ENCODE assay signal across 19 cellular contexts in genomic region chr12:99009654-99010296, GRCh38.
DNase-seq lines count a peak whose midpoint lies in the region; ATAC-seq and TF ChIP-seq lines count a peak whose summit lies in the region.
"Had no signal": no experiment of that assay in that cellular context is flagged by ENCODE, and none has a peak within 500 bp of the region (broad histone marks: within the 10 kb centered on the region; RNA-seq: fewer than 3 reads in every experiment).

No MANE protein-coding gene starts in this region.

- no peaks in the 10 kb centered on the region for H3F3A ChIP-seq in GM23248 (ENCODE audit: insufficient read depth)

- no peaks in the 10 kb centered on the region for H4K20me1 ChIP-seq in GM23248 (ENCODE audit: insufficient read depth)

- no peak overlapping the region for H3K4me3 Mint-ChIP-seq in endodermal cell
- H3K4me3 Mint-ChIP-seq in stimulated activated naive B cell treated with anti-CD40 and anti-IgM and Interleukin-4, amounts not matched to agents 10 μg/mL and 1 μg/mL and 100 μg/mL, for 72 hours: no peak overlapping the region
- H3K4me3 Mint-ChIP-seq: B cell, CD14-positive monocyte, H9 had no signal

- no peaks in the 10 kb centered on the region for H3K9me3 ChIP-seq in GM23248 (ENCODE audit: low read depth)
- no peaks in the 10 kb centered on the region for H3K9me3 ChIP-seq in adipocyte (ENCODE audit: control insufficient read depth, low read length)
- H3K9me3 ChIP-seq in endodermal cell (ENCODE audit: control insufficient read depth, low read length): no peaks in the 10 kb centered on the region
- H3K9me3 ChIP-seq: SJSA1 had no signal

- no peaks in the 10 kb centered on the region for H3K4me1 ChIP-seq in GM23248 (ENCODE audit: insufficient read depth)
- H3K4me1 ChIP-seq in adipocyte (ENCODE audit: control insufficient read depth, insufficient read depth, low read length): peaks cover 7% of the 10 kb centered on the region
- H3K4me1 ChIP-seq in endodermal cell (ENCODE audit: control insufficient read depth, insufficient read depth, low read length): no peaks in the 10 kb centered on the region
- H3K4me1 ChIP-seq: SJSA1 had no signal

- no peak overlapping the region for H3K9ac ChIP-seq in GM23248
- H3K9ac ChIP-seq in adipocyte (ENCODE audit: low read length): no peak overlapping the region
- no peak overlapping the region for H3K9ac ChIP-seq in endodermal cell (ENCODE audit: extremely low read depth, low read length, poor library complexity, severe bottlenecking)
- H3K9ac ChIP-seq: KMS-11 had no signal

- H3K4me3 ChIP-seq in GM23248 (no peak overlapping the region), adipocyte (ENCODE audit: low read length) (no peak overlapping the region), endodermal cell (ENCODE audit: low read length) (no peak overlapping the region)
- H3K4me3 ChIP-seq: SJSA1 had no signal

- no peak overlapping the region for H2AFZ ChIP-seq in GM23248

- H3K9me2 ChIP-seq in GM23248 (ENCODE audit: insufficient read depth): no peaks in the 10 kb centered on the region

- DNase-seq in GM23248 (peak; percentile 26), adipocyte (ENCODE audit: low read depth) (peak; percentile 25), endodermal cell (no peak), putamen (ENCODE audit: low spot score) (peak; percentile 47), GM19240 (ENCODE audit: insufficient read length, low spot score) (no peak)
- DNase-seq in stimulated activated naive B cell treated with anti-CD40 and anti-IgM and Interleukin-4, amounts not matched to agents 10 μg/mL and 1 μg/mL and 100 μg/mL, for 72 hours: no peak
- DNase-seq: GDM1, H9, NCI-H1694 treated with DMSO at 0.1 percent for 48 hours, NCI-H2081 treated with DMSO at 0.1 percent for 48 hours, NCI-H2171 treated with DMSO at 0.1 percent for 48 hours, NCI-H526, OCI-M1 had no signal

- H3K36me3 ChIP-seq in GM23248 (ENCODE audit: low read depth) (no peaks in the 10 kb centered on the region), adipocyte (ENCODE audit: control insufficient read depth, insufficient read depth, low read length, severe bottlenecking) (no peaks in the 10 kb centered on the region), endodermal cell (ENCODE audit: control insufficient read depth, insufficient read depth, low read length) (no peaks in the 10 kb centered on the region)
- H3K36me3 ChIP-seq: SJSA1 had no signal

- H3K27ac ChIP-seq in GM23248 (no peak overlapping the region), endodermal cell (ENCODE audit: low read depth, low read length) (no peak overlapping the region)
- H3K27ac ChIP-seq: KMS-11, SJSA1 had no signal

- H3K4me1 Mint-ChIP-seq in endodermal cell: peaks cover 11% of the 10 kb centered on the region
- no peaks in the 10 kb centered on the region for H3K4me1 Mint-ChIP-seq in stimulated activated naive B cell treated with anti-CD40 and anti-IgM and Interleukin-4, amounts not matched to agents 10 μg/mL and 1 μg/mL and 100 μg/mL, for 72 hours
- H3K4me1 Mint-ChIP-seq: B cell, CD14-positive monocyte, H9 had no signal

- peak overlapping the region; percentile 21 for H3K27ac Mint-ChIP-seq in endodermal cell
- H3K27ac Mint-ChIP-seq in stimulated activated naive B cell treated with anti-CD40 and anti-IgM and Interleukin-4, amounts not matched to agents 10 μg/mL and 1 μg/mL and 100 μg/mL, for 72 hours: no peak overlapping the region
- H3K27ac Mint-ChIP-seq: B cell, H9 had no signal

- WGBS in GM23248 (ENCODE audit: low coverage in 1 of 2, low lambda C conversion rate in 2 of 2, missing lambda C conversion rate in 2 of 2), 2 experiments: 34 to 37% methylated on average over 3 of the region's 3 CpGs
- WGBS in endodermal cell (ENCODE audit: insufficient coverage in 1 of 2, insufficient read length in 1 of 2), 2 experiments: 88 to 94% methylated on average over 3 of the region's 3 CpGs

- H3K4me2 ChIP-seq in GM23248 (ENCODE audit: unreplicated experiment): no peak overlapping the region
- H3K4me2 ChIP-seq: KMS-11 had no signal

- H3K36me3 Mint-ChIP-seq in endodermal cell (ENCODE audit: low read depth): peaks cover 4% of the 10 kb centered on the region
- H3K36me3 Mint-ChIP-seq in stimulated activated naive B cell treated with anti-CD40 and anti-IgM and Interleukin-4, amounts not matched to agents 10 μg/mL and 1 μg/mL and 100 μg/mL, for 72 hours: no peaks in the 10 kb centered on the region
- H3K36me3 Mint-ChIP-seq: CD14-positive monocyte had no signal

- H3K27me3 Mint-ChIP-seq in endodermal cell (ENCODE audit: insufficient read depth): peaks cover 4% of the 10 kb centered on the region
- H3K27me3 Mint-ChIP-seq in stimulated activated naive B cell treated with anti-CD40 and anti-IgM and Interleukin-4, amounts not matched to agents 10 μg/mL and 1 μg/mL and 100 μg/mL, for 72 hours: peaks cover 6 to 12% of the 10 kb centered on the region in 2 donors

- ATAC-seq in stimulated activated naive B cell treated with anti-CD40 and anti-IgM and Interleukin-4, amounts not matched to agents 10 μg/mL and 1 μg/mL and 100 μg/mL, for 72 hours (replicated peaks): no peak
- no peak for ATAC-seq in HG03469 (IDR thresholded peaks at IDR 0.05; ENCODE audit: unreplicated experiment)
- ATAC-seq: Right ventricle myocardium inferior had no signal

- H3K27me3 ChIP-seq in GM23248 (replicated peaks; ENCODE audit: insufficient read depth) (no peaks in the 10 kb centered on the region; the same call in 1 of the 2 replicates), adipocyte (replicated peaks; ENCODE audit: control insufficient read depth, insufficient read depth, low read length) (no peaks in the 10 kb centered on the region), endodermal cell (ENCODE audit: control insufficient read depth, insufficient read depth, low read length, poor library complexity, severe bottlenecking) (no peaks in the 10 kb centered on the region)

- in situ Hi-C loops in GM23248 (cut with MboI): no loop called here

- TF ChIP-seq CTCF in endodermal cell (conservative IDR thresholded peaks at IDR 0.05): no peak

- no peaks in the 10 kb centered on the region for H3K79me2 ChIP-seq in GM23248 (ENCODE audit: insufficient read depth)

- no peaks in the 10 kb centered on the region for H3K9me3 Mint-ChIP-seq in endodermal cell
- H3K9me3 Mint-ChIP-seq in stimulated activated naive B cell treated with anti-CD40 and anti-IgM and Interleukin-4, amounts not matched to agents 10 μg/mL and 1 μg/mL and 100 μg/mL, for 72 hours: no peaks in the 10 kb centered on the region
- H3K9me3 Mint-ChIP-seq: CD14-positive monocyte, H9 had no signal

Comparison
In these comparisons a context has a peak if more than half of its experiments do, and no peak if none do; other contexts are left out.
1. DNase-seq: peak in GM23248 (single experiment), adipocyte (single experiment) and putamen (single experiment); none in endodermal cell (single experiment), stimulated activated naive B cell treated with anti-CD40 and anti-IgM and Interleukin-4, amounts not matched to agents 10 μg/mL and 1 μg/mL and 100 μg/mL, for 72 hours (single experiment) and GM19240 (single experiment).